ENCODE assay signal across 1 cellular context in genomic region chr22:20867179-20868099, GRCh38.
TF ChIP-seq lines count a peak whose summit lies in the region.

No MANE protein-coding gene starts in this region.

TF ChIP-seq in HepG2, 621 proteins besides CTCF, POLR2A, EP300 and RAD21 (continued from another document and continues in another):
- TF ChIP-seq USF2 (IDR thresholded peaks at IDR 0.05; ENCODE audit: low read depth, low read length), result peak; percentile 18; the same call in 1 of the 2 replicates
- TF ChIP-seq USF2 (CRISPR knock-in tag; IDR thresholded peaks at IDR 0.05; ENCODE audit: borderline replicate concordance), result peak; percentile 30; the same call in 1 of the 2 replicates
- peak; percentile 50; the same call in 1 of the 2 replicates for TF ChIP-seq ZFX (CRISPR knock-in tag; IDR thresholded peaks at IDR 0.05; ENCODE audit: low read depth)
- peak; percentile 43; the same call in 1 of the 2 replicates for TF ChIP-seq RXRB (CRISPR knock-in tag; IDR thresholded peaks at IDR 0.05; ENCODE audit: borderline replicate concordance)
- TF ChIP-seq NR2F2 (IDR thresholded peaks at IDR 0.05; ENCODE audit: borderline replicate concordance, low read depth), result 0 out of 2 replicates have a peak, but pooled peaks have one; percentile 40
- TF ChIP-seq ZNF572 (CRISPR knock-in tag; IDR thresholded peaks at IDR 0.05), result 0 out of 2 replicates have a peak, but pooled peaks have one; percentile 21
- TF ChIP-seq ZNF709 (CRISPR knock-in tag; IDR thresholded peaks at IDR 0.05), result no peak
- TF ChIP-seq GPBP1L1 (CRISPR knock-in tag; IDR thresholded peaks at IDR 0.05), result no peak
- no peak for TF ChIP-seq KDM4B (CRISPR knock-in tag; IDR thresholded peaks at IDR 0.05)
- no peak for TF ChIP-seq ZNF276 (CRISPR knock-in tag; IDR thresholded peaks at IDR 0.05; ENCODE audit: low read depth)
- TF ChIP-seq HNRNPLL (IDR thresholded peaks at IDR 0.05; ENCODE audit: low read depth, low read length, poor library complexity, severe bottlenecking), result no peak
- no peak for TF ChIP-seq SNAPC4 (CRISPR knock-in tag; IDR thresholded peaks at IDR 0.05)
- TF ChIP-seq ZBTB44 (CRISPR knock-in tag; IDR thresholded peaks at IDR 0.05), result no peak
- no peak for TF ChIP-seq HNRNPK (IDR thresholded peaks at IDR 0.05; ENCODE audit: low read depth, low read length, poor library complexity, severe bottlenecking)
- TF ChIP-seq ZBTB21 (CRISPR knock-in tag; IDR thresholded peaks at IDR 0.05), result no peak
- no peak for TF ChIP-seq YEATS2 (CRISPR knock-in tag; IDR thresholded peaks at IDR 0.05; ENCODE audit: borderline replicate concordance)
- TF ChIP-seq RBAK (CRISPR knock-in tag; IDR thresholded peaks at IDR 0.05), result no peak
- TF ChIP-seq ZNF513 (CRISPR knock-in tag; conservative IDR thresholded peaks at IDR 0.05), result no peak
- TF ChIP-seq SP5 (CRISPR knock-in tag; IDR thresholded peaks at IDR 0.05; ENCODE audit: borderline replicate concordance, low read depth), result peak; percentile 30; the same call in 1 of the 2 replicates
- no peak for TF ChIP-seq CBX1 (IDR thresholded peaks at IDR 0.05; ENCODE audit: low read depth)
- TF ChIP-seq GATAD2A (CRISPR knock-in tag; IDR thresholded peaks at IDR 0.05), result peak; percentile 21; the same call in 1 of the 2 replicates
- TF ChIP-seq ARID5B (CRISPR knock-in tag; IDR thresholded peaks at IDR 0.05), result peak; percentile 35; the same call in 1 of the 2 replicates
- no peak for TF ChIP-seq RFX3 (CRISPR knock-in tag; IDR thresholded peaks at IDR 0.05)
- peak; percentile 51; the same call in 1 of the 2 replicates for TF ChIP-seq GFI1 (CRISPR knock-in tag; IDR thresholded peaks at IDR 0.05; ENCODE audit: borderline replicate concordance)
- TF ChIP-seq NFYB (CRISPR knock-in tag; IDR thresholded peaks at IDR 0.05), result peak; percentile 70
- TF ChIP-seq BRF2 (CRISPR knock-in tag; IDR thresholded peaks at IDR 0.05), result no peak
- peak; percentile 35; the same call in 1 of the 2 replicates for TF ChIP-seq HOXA3 (CRISPR knock-in tag; IDR thresholded peaks at IDR 0.05)
- TF ChIP-seq ZGPAT (CRISPR knock-in tag; IDR thresholded peaks at IDR 0.05), result peak; percentile 42; the same call in 1 of the 2 replicates
- TF ChIP-seq ZNF20 (CRISPR knock-in tag; IDR thresholded peaks at IDR 0.05), result no peak
- no peak for TF ChIP-seq ZNF451 (CRISPR knock-in tag; IDR thresholded peaks at IDR 0.05)
- no peak for TF ChIP-seq TCF12 (IDR thresholded peaks at IDR 0.05)
- no peak for TF ChIP-seq TCF12 (CRISPR knock-in tag; IDR thresholded peaks at IDR 0.05)
- TF ChIP-seq HNF4G (IDR thresholded peaks at IDR 0.05; ENCODE audit: borderline replicate concordance, low read depth, low read length), result no peak
- TF ChIP-seq HNF4G (CRISPR knock-in tag; IDR thresholded peaks at IDR 0.05; ENCODE audit: borderline replicate concordance, low read depth), result no peak
- TF ChIP-seq NCOA2 (CRISPR knock-in tag; IDR thresholded peaks at IDR 0.05), result no peak
- peak; percentile 65 for TF ChIP-seq NFYC (CRISPR knock-in tag; IDR thresholded peaks at IDR 0.05)
- TF ChIP-seq ZNF598 (CRISPR knock-in tag; IDR thresholded peaks at IDR 0.05; ENCODE audit: borderline replicate concordance), result peak; percentile 65; the same call in 1 of the 2 replicates
